25 cellular contexts compared by ENCODE assay signal in genomic region chr9:110887276-110887675, GRCh38.
DNase-seq lines count a peak whose midpoint lies in the region; ATAC-seq, FAIRE-seq and TF ChIP-seq lines count a peak whose summit lies in the region.
"Had no signal": no experiment of that assay in that cellular context is flagged by ENCODE, and none has a peak within 500 bp of the region (broad histone marks: within the 10 kb centered on the region; RNA-seq: fewer than 3 reads in every experiment).

No MANE protein-coding gene starts in this region.

- no peak overlapping the region for H3K4me3 ChIP-seq in A549
- H3K4me3 ChIP-seq in fibroblast of mammary gland (ENCODE audit: control insufficient read depth, low read depth, low read length) = no peak overlapping the region
- H3K4me3 ChIP-seq in osteoblast (ENCODE audit: insufficient read depth, low read length) = no peak overlapping the region
- H3K4me3 ChIP-seq: MG63, Peyer's patch had no signal

- H3K4me3 Mint-ChIP-seq in HFFc6 = no peak overlapping the region
- H3K4me3 Mint-ChIP-seq: CD14-positive monocyte, IgD-negative memory B cell had no signal

- TF ChIP-seq CTCF in A549 (IDR thresholded peaks at IDR 0.05) = no peak
- TF ChIP-seq CTCF in HFFc6 (IDR thresholded peaks at IDR 0.05) = no peak
- no peak for TF ChIP-seq CTCF in fibroblast of mammary gland (conservative IDR thresholded peaks at IDR 0.05; ENCODE audit: control insufficient read depth, insufficient read depth, low read depth, low read length)
- TF ChIP-seq CTCF in osteoblast (IDR thresholded peaks at IDR 0.05; ENCODE audit: extremely low read depth, low read depth, low read length) = no peak

- H3K36me3 Mint-ChIP-seq in HFFc6 (ENCODE audit: low read depth) = peaks cover 27% of the 10 kb centered on the region
- H3K36me3 Mint-ChIP-seq: IgD-negative memory B cell had no signal

- no peaks in the 10 kb centered on the region for H3K27me3 Mint-ChIP-seq in HFFc6 (ENCODE audit: insufficient read depth)
- H3K27me3 Mint-ChIP-seq: IgD-negative memory B cell had no signal

- no peaks in the 10 kb centered on the region for H3K9me3 Mint-ChIP-seq in HFFc6

- POLR2A ChIA-PET in A549 (lab: Yijun Ruan, JAX) = no interaction called here

- TF ChIP-seq POLR2A in A549 (IDR thresholded peaks at IDR 0.05; ENCODE audit: low read length) = no peak

- no peaks in the 10 kb centered on the region for H3K27me3 ChIP-seq in osteoblast (ENCODE audit: insufficient read depth, low read length)
- H3K27me3 ChIP-seq: MG63, Peyer's patch had no signal

- DNase-seq in A549 (ENCODE audit: low read depth in 1 of 2, low spot score in 1 of 2) (no peak), HFFc6 (no peak), fibroblast of mammary gland (ENCODE audit: low read depth) (peak; percentile 64), osteoblast (ENCODE audit: insufficient read length, low spot score, missing footprints) (no peak), SK-N-DZ (ENCODE audit: low spot score) (no peak)
- DNase-seq: ACHN; AML-193; DMS79; H7; Karpas-422; MG63; NCI-H1092; NCI-H146; NCI-H2029 treated with DMSO at 0.1 percent for 48 hours; NCI-H2171; NCI-H446; NK-92 treated with Interleukin-12 subunit alpha and Interleukin-12 subunit beta, amount 100 ng/mL, for 24 hours; Peyer's patch had no signal

- ATAC-seq in A549 (no peak), GM18909 (IDR thresholded peaks at IDR 0.05; ENCODE audit: poor library complexity, unreplicated experiment) (no peak), HG02885 (IDR thresholded peaks at IDR 0.05; ENCODE audit: poor library complexity, unreplicated experiment) (no peak), HG03571 (IDR thresholded peaks at IDR 0.05; ENCODE audit: unreplicated experiment) (no peak)

- H3K4me2 ChIP-seq in A549 = peak overlapping the region; percentile 55
- peak overlapping the region; percentile 28 for H3K4me2 ChIP-seq in osteoblast (ENCODE audit: insufficient read depth, low read length)

- no peak for TF ChIP-seq RAD21 in A549 (conservative IDR thresholded peaks at IDR 0.05 in 1 of 2, IDR thresholded peaks at IDR 0.05 in 1 of 2)

- no peak for FAIRE-seq in A549 (lab: Jason Lieb, UNC)
- FAIRE-seq: GM12892, HTR-8/SVneo had no signal

- no peak overlapping the region for H2AFZ ChIP-seq in osteoblast (ENCODE audit: low read length)

- H3K4me1 ChIP-seq in A549 (peaks cover 31% of the 10 kb centered on the region), osteoblast (ENCODE audit: insufficient read depth, low read length) (peaks cover 19% of the 10 kb centered on the region)

- no peaks in the 10 kb centered on the region for H3K9me3 ChIP-seq in A549
- H3K9me3 ChIP-seq in osteoblast (ENCODE audit: low read depth, low read length) = no peaks in the 10 kb centered on the region
- H3K9me3 ChIP-seq: MG63, Peyer's patch had no signal

- WGBS in A549 (ENCODE audit: missing lambda C conversion rate) = 75% methylated on average over 3 of the region's 3 CpGs

- peaks cover 85% of the 10 kb centered on the region for H3K79me2 ChIP-seq in osteoblast (ENCODE audit: insufficient read depth, low read length)

- H3K4me1 Mint-ChIP-seq in HFFc6 (ENCODE audit: low read depth) = peaks cover 58% of the 10 kb centered on the region
- H3K4me1 Mint-ChIP-seq: IgD-negative memory B cell had no signal

- H3K27ac ChIP-seq in A549 = peak overlapping the region; percentile 53 to 61; a peak in 5 of 6 replicates
- H3K27ac ChIP-seq in osteoblast (ENCODE audit: low read depth, low read length) = peak overlapping the region; percentile 77

- H3K27ac Mint-ChIP-seq in HFFc6 = peak overlapping the region; percentile 85; the same call in 1 of the 2 replicates
- H3K27ac Mint-ChIP-seq: CD14-positive monocyte, IgD-negative memory B cell had no signal

- no peaks in the 10 kb centered on the region for H4K20me1 ChIP-seq in osteoblast (ENCODE audit: insufficient read depth, low read length)

- CTCF ChIA-PET in A549 (lab: Yijun Ruan, JAX) = no interaction called here

- no peak for TF ChIP-seq EP300 in A549 (IDR thresholded peaks at IDR 0.05)

- no peaks in the 10 kb centered on the region for H3K36me3 ChIP-seq in osteoblast (ENCODE audit: insufficient read depth, low read length)
- H3K36me3 ChIP-seq: Peyer's patch had no signal

TF ChIP-seq in A549, 52 proteins besides CTCF, POLR2A, EP300 and RAD21:
- no peak for TF ChIP-seq BCL3 (IDR thresholded peaks at IDR 0.05)
- TF ChIP-seq ZFP36 (IDR thresholded peaks at IDR 0.05; ENCODE audit: borderline replicate concordance, partially characterized antibody) = no peak
- no peak for TF ChIP-seq FOSL2 (IDR thresholded peaks at IDR 0.05)
- no peak for TF ChIP-seq FOSL2 (CRISPR knock-in tag; IDR thresholded peaks at IDR 0.05)
- no peak for TF ChIP-seq TP53 (CRISPR knock-in tag; IDR thresholded peaks at IDR 0.05)
- TF ChIP-seq RNF2 (IDR thresholded peaks at IDR 0.05; ENCODE audit: borderline replicate concordance, low read depth) = no peak
- TF ChIP-seq PHF8 (IDR thresholded peaks at IDR 0.05; ENCODE audit: borderline replicate concordance, low read depth) = no peak
- TF ChIP-seq NFE2L2 (conservative IDR thresholded peaks at IDR 0.05; ENCODE audit: low read length) = no peak
- no peak for TF ChIP-seq CBX8 (IDR thresholded peaks at IDR 0.05)
- TF ChIP-seq RARB (CRISPR knock-in tag; IDR thresholded peaks at IDR 0.05) = no peak
- no peak for TF ChIP-seq EHF (CRISPR knock-in tag; IDR thresholded peaks at IDR 0.05)
- no peak for TF ChIP-seq CHD4 (IDR thresholded peaks at IDR 0.05; ENCODE audit: borderline replicate concordance)
- no peak for TF ChIP-seq EHMT2 (IDR thresholded peaks at IDR 0.05; ENCODE audit: low read depth)
- no peak for TF ChIP-seq POLR2AphosphoS2 (conservative IDR thresholded peaks at IDR 0.05; ENCODE audit: low read length)
- no peak for TF ChIP-seq HOXB13 (CRISPR knock-in tag; IDR thresholded peaks at IDR 0.05; ENCODE audit: low read depth)
- TF ChIP-seq RFX5 (IDR thresholded peaks at IDR 0.05) = no peak
- no peak for TF ChIP-seq SMC3 (IDR thresholded peaks at IDR 0.05)
- no peak for TF ChIP-seq HOXA7 (CRISPR knock-in tag; IDR thresholded peaks at IDR 0.05)
- TF ChIP-seq MYC (IDR thresholded peaks at IDR 0.05; ENCODE audit: borderline replicate concordance, low read length) = no peak
